ENCODE assay signal across 1 cellular context in the genomic region with DNA sequence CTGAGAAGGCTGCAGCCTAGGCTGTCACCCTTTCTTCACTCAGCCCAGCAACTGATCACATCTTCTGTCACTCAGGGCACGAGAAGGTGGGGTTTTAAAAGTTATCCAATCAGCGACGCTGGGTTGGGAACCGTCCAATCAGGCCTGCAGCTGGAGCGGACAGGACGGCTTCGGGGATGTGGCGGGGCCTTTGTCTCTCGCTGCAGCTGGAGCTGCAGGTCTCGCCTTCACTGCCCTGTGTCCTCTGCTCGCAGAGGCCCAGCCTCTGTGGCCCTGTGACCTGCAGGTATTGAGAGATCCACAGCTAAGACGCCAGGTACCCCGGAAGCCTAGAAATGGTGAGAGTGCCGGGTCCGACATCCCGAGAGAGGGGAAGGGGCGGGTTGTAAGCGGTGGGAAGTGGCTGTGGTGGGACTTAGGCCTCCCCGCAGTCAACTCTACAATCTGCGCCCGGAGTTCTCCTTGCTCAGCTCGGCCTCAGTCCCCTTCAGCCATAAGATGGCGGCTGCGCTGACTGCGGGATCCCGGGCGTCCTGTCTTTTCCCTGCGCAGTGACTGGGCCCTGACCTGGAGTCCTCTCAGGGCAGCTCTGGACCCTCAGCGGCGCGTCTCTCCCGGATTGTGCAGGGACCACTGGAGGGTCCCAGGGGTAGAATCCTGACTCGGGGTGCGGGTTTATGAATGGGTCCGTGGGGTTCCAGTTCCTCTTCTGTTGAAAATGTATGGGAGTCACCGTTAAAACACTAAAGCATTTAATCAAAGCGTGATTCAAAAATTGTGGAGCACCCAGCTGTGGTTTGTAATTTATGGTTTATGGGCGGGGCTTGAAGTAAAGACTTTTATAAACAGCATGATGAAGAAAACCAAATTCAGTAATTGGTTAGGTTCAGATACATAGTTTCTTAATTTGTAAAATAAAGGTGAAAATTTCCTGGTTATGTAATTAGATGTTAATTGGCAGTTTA.
TF ChIP-seq lines count a peak whose summit lies in the region.

A gene (plus strand): TSS at position 193 of the 965 bp plus-strand sequence. CDS start 16,066 bp downstream, outside the sequence.

TF ChIP-seq in HepG2, 621 proteins besides CTCF, POLR2A, EP300 and RAD21 (continued from another document and continues in another):
- TF ChIP-seq NFYB (CRISPR knock-in tag; IDR thresholded peaks at IDR 0.05) (peak; percentile 98), RXRA (CRISPR knock-in tag; IDR thresholded peaks at IDR 0.05) (0 out of 2 replicates have a peak, but pooled peaks have one; percentile 29), ZNF543 (CRISPR knock-in tag; IDR thresholded peaks at IDR 0.05) (0 out of 2 replicates have a peak, but pooled peaks have one; percentile 39), POGZ (CRISPR knock-in tag; IDR thresholded peaks at IDR 0.05) (peak; percentile 74), ZSCAN31 (CRISPR knock-in tag; IDR thresholded peaks at IDR 0.05; ENCODE audit: low read depth) (peak; percentile 60; the same call in 1 of the 2 replicates), SOX6 (IDR thresholded peaks at IDR 0.05) (no peak), SOX6 (CRISPR knock-in tag; IDR thresholded peaks at IDR 0.05) (no peak), MEIS2 (CRISPR knock-in tag; IDR thresholded peaks at IDR 0.05) (no peak; the same call in 1 of the 2 replicates), ZNF850 (CRISPR knock-in tag; conservative IDR thresholded peaks at IDR 0.05) (no peak), NR3C1 (CRISPR knock-in tag; IDR thresholded peaks at IDR 0.05) (no peak), TAF1 (CRISPR knock-in tag; IDR thresholded peaks at IDR 0.05) (peak; percentile 90), NFYC (CRISPR knock-in tag; IDR thresholded peaks at IDR 0.05) (peak; percentile 94), MED1 (CRISPR knock-in tag; IDR thresholded peaks at IDR 0.05) (0 out of 2 replicates have a peak, but pooled peaks have one; percentile 11), ZNF772 (CRISPR knock-in tag; IDR thresholded peaks at IDR 0.05) (no peak), ZNF33A (CRISPR knock-in tag; IDR thresholded peaks at IDR 0.05; ENCODE audit: borderline replicate concordance) (no peak), KDM5A (IDR thresholded peaks at IDR 0.05; ENCODE audit: borderline replicate concordance, low read length) (0 out of 2 replicates have a peak, but pooled peaks have one; percentile 29), ASH2L (IDR thresholded peaks at IDR 0.05; ENCODE audit: insufficient read length, low read depth, low read length) (peak; percentile 83), ZMYM4 (CRISPR knock-in tag; IDR thresholded peaks at IDR 0.05) (peak; percentile 96), ARNT2 (CRISPR knock-in tag; IDR thresholded peaks at IDR 0.05; ENCODE audit: low read depth) (peak; percentile 65), HNRNPLL (IDR thresholded peaks at IDR 0.05; ENCODE audit: low read depth, low read length, poor library complexity, severe bottlenecking) (peak; percentile 94), IRX3 (CRISPR knock-in tag; IDR thresholded peaks at IDR 0.05; ENCODE audit: borderline replicate concordance, low read depth) (no peak), SRSF1 (optimal IDR thresholded peaks at IDR 0.05; ENCODE audit: low read depth, low read length) (peak; percentile 26), ZNF878 (CRISPR knock-in tag; IDR thresholded peaks at IDR 0.05) (peak; percentile 34; the same call in 1 of the 2 replicates), POLR2AphosphoS5 (IDR thresholded peaks at IDR 0.05; ENCODE audit: low read depth, low read length) (peak; percentile 83), ZNF530 (CRISPR knock-in tag; IDR thresholded peaks at IDR 0.05; ENCODE audit: low read depth) (no peak), ERF (CRISPR knock-in tag; IDR thresholded peaks at IDR 0.05) (peak; percentile 40; the same call in 1 of the 2 replicates), ZNF331 (CRISPR knock-in tag; IDR thresholded peaks at IDR 0.05) (0 out of 2 replicates have a peak, but pooled peaks have one; percentile 27), BRD4 (CRISPR knock-in tag; IDR thresholded peaks at IDR 0.05) (peak; percentile 29; the same call in 1 of the 2 replicates), ZNF274 (CRISPR knock-in tag; IDR thresholded peaks at IDR 0.05) (peak; percentile 36; the same call in 1 of the 2 replicates), PHF21A (CRISPR knock-in tag; IDR thresholded peaks at IDR 0.05) (peak; percentile 50; the same call in 1 of the 2 replicates), YY1 (IDR thresholded peaks at IDR 0.05; ENCODE audit: insufficient read depth, insufficient replicate concordance, low read depth, low read length) (peak; percentile 87), XRCC5 (optimal IDR thresholded peaks at IDR 0.05; ENCODE audit: low read length) (peak; percentile 27), CREB1 (IDR thresholded peaks at IDR 0.05) (peak; percentile 21; the same call in 1 of the 2 replicates), CREB1 (CRISPR knock-in tag; IDR thresholded peaks at IDR 0.05) (peak; percentile 71), ZNF607 (CRISPR knock-in tag; IDR thresholded peaks at IDR 0.05; ENCODE audit: borderline replicate concordance) (no peak), MXD4 (CRISPR knock-in tag; IDR thresholded peaks at IDR 0.05) (peak; percentile 81), ZNF598 (CRISPR knock-in tag; IDR thresholded peaks at IDR 0.05; ENCODE audit: borderline replicate concordance) (0 out of 2 replicates have a peak, but pooled peaks have one; percentile 17), ZNF724P (CRISPR knock-in tag; IDR thresholded peaks at IDR 0.05; ENCODE audit: borderline replicate concordance) (0 out of 2 replicates have a peak, but pooled peaks have one; percentile 44), SP4 (CRISPR knock-in tag; IDR thresholded peaks at IDR 0.05) (no peak), ZNF768 (CRISPR knock-in tag; IDR thresholded peaks at IDR 0.05) (peak; percentile 56; the same call in 1 of the 2 replicates), DR1 (CRISPR knock-in tag; IDR thresholded peaks at IDR 0.05) (peak; percentile 59; the same call in 1 of the 2 replicates), MXI1 (IDR thresholded peaks at IDR 0.05; ENCODE audit: borderline replicate concordance, low read depth, low read length) (peak; percentile 82; the same call in 2 of the 3 replicates)
- TF ChIP-seq, protein P1, sequence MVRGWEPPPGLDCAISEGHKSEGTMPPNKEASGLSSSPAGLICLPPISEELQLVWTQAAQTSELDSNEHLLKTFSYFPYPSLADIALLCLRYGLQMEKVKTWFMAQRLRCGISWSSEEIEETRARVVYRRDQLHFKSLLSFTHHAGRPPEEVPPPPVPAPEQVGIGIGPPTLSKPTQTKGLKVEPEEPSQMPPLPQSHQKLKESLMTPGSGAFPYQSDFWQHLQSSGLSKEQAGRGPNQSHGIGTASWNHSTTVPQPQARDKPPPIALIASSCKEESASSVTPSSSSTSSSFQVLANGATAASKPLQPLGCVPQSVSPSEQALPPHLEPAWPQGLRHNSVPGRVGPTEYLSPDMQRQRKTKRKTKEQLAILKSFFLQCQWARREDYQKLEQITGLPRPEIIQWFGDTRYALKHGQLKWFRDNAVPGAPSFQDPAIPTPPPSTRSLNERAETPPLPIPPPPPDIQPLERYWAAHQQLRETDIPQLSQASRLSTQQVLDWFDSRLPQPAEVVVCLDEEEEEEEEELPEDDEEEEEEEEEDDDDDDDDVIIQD (CRISPR knock-in tag; IDR thresholded peaks at IDR 0.05; ENCODE audit: low read depth), result peak; percentile 48; the same call in 1 of the 2 replicates
- TF ChIP-seq, protein P2, sequence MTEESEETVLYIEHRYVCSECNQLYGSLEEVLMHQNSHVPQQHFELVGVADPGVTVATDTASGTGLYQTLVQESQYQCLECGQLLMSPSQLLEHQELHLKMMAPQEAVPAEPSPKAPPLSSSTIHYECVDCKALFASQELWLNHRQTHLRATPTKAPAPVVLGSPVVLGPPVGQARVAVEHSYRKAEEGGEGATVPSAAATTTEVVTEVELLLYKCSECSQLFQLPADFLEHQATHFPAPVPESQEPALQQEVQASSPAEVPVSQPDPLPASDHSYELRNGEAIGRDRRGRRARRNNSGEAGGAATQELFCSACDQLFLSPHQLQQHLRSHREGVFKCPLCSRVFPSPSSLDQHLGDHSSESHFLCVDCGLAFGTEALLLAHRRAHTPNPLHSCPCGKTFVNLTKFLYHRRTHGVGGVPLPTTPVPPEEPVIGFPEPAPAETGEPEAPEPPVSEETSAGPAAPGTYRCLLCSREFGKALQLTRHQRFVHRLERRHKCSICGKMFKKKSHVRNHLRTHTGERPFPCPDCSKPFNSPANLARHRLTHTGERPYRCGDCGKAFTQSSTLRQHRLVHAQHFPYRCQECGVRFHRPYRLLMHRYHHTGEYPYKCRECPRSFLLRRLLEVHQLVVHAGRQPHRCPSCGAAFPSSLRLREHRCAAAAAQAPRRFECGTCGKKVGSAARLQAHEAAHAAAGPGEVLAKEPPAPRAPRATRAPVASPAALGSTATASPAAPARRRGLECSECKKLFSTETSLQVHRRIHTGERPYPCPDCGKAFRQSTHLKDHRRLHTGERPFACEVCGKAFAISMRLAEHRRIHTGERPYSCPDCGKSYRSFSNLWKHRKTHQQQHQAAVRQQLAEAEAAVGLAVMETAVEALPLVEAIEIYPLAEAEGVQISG (CRISPR knock-in tag; IDR thresholded peaks at IDR 0.05), result peak; percentile 54; the same call in 1 of the 2 replicates
- TF ChIP-seq, protein P3, sequence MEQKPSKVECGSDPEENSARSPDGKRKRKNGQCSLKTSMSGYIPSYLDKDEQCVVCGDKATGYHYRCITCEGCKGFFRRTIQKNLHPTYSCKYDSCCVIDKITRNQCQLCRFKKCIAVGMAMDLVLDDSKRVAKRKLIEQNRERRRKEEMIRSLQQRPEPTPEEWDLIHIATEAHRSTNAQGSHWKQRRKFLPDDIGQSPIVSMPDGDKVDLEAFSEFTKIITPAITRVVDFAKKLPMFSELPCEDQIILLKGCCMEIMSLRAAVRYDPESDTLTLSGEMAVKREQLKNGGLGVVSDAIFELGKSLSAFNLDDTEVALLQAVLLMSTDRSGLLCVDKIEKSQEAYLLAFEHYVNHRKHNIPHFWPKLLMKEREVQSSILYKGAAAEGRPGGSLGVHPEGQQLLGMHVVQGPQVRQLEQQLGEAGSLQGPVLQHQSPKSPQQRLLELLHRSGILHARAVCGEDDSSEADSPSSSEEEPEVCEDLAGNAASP (CRISPR knock-in tag; IDR thresholded peaks at IDR 0.05; ENCODE audit: borderline replicate concordance), result no peak
- TF ChIP-seq, protein P4, sequence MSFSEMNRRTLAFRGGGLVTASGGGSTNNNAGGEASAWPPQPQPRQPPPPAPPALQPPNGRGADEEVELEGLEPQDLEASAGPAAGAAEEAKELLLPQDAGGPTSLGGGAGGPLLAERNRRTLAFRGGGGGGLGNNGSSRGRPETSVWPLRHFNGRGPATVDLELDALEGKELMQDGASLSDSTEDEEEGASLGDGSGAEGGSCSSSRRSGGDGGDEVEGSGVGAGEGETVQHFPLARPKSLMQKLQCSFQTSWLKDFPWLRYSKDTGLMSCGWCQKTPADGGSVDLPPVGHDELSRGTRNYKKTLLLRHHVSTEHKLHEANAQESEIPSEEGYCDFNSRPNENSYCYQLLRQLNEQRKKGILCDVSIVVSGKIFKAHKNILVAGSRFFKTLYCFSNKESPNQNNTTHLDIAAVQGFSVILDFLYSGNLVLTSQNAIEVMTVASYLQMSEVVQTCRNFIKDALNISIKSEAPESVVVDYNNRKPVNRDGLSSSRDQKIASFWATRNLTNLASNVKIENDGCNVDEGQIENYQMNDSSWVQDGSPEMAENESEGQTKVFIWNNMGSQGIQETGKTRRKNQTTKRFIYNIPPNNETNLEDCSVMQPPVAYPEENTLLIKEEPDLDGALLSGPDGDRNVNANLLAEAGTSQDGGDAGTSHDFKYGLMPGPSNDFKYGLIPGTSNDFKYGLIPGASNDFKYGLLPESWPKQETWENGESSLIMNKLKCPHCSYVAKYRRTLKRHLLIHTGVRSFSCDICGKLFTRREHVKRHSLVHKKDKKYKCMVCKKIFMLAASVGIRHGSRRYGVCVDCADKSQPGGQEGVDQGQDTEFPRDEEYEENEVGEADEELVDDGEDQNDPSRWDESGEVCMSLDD (CRISPR knock-in tag; IDR thresholded peaks at IDR 0.05; ENCODE audit: borderline replicate concordance), result no peak
- TF ChIP-seq, protein P5, sequence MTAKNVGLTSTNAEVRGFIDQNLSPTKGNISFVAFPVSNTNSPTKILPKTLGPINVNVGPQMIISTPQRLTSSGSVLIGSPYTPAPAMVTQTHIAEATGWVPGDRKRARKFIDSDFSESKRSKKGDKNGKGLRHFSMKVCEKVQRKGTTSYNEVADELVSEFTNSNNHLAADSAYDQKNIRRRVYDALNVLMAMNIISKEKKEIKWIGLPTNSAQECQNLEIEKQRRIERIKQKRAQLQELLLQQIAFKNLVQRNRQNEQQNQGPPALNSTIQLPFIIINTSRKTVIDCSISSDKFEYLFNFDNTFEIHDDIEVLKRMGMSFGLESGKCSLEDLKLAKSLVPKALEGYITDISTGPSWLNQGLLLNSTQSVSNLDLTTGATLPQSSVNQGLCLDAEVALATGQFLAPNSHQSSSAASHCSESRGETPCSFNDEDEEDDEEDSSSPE (CRISPR knock-in tag; IDR thresholded peaks at IDR 0.05), result peak; percentile 92
- TF ChIP-seq, protein P6, sequence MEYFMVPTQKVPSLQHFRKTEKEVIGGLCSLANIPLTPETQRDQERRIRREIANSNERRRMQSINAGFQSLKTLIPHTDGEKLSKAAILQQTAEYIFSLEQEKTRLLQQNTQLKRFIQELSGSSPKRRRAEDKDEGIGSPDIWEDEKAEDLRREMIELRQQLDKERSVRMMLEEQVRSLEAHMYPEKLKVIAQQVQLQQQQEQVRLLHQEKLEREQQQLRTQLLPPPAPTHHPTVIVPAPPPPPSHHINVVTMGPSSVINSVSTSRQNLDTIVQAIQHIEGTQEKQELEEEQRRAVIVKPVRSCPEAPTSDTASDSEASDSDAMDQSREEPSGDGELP (IDR thresholded peaks at IDR 0.05; ENCODE audit: borderline replicate concordance, low read depth), result peak; percentile 70; the same call in 1 of the 2 replicates
- TF ChIP-seq, protein P7, sequence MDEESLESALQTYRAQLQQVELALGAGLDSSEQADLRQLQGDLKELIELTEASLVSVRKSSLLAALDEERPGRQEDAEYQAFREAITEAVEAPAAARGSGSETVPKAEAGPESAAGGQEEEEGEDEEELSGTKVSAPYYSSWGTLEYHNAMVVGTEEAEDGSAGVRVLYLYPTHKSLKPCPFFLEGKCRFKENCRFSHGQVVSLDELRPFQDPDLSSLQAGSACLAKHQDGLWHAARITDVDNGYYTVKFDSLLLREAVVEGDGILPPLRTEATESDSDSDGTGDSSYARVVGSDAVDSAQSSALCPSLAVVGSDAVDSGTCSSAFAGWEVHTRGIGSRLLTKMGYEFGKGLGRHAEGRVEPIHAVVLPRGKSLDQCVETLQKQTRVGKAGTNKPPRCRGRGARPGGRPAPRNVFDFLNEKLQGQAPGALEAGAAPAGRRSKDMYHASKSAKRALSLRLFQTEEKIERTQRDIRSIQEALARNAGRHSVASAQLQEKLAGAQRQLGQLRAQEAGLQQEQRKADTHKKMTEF (CRISPR knock-in tag; IDR thresholded peaks at IDR 0.05), result peak; percentile 66; the same call in 1 of the 2 replicates
- TF ChIP-seq, protein P8, sequence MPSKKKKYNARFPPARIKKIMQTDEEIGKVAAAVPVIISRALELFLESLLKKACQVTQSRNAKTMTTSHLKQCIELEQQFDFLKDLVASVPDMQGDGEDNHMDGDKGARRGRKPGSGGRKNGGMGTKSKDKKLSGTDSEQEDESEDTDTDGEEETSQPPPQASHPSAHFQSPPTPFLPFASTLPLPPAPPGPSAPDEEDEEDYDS (CRISPR knock-in tag; IDR thresholded peaks at IDR 0.05), result peak; percentile 75
- TF ChIP-seq, protein P9, sequence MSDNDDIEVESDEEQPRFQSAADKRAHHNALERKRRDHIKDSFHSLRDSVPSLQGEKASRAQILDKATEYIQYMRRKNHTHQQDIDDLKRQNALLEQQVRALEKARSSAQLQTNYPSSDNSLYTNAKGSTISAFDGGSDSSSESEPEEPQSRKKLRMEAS (IDR thresholded peaks at IDR 0.05), result peak; percentile 65
